Comparison of ENCODE assay signal across 17 cellular contexts in genomic region chr13:95741584-95742563, GRCh38.
A peak's percentile ranks its signal among the peaks of the same experiment; 100 is the strongest.
DNase-seq lines count a peak whose midpoint lies in the region; ATAC-seq and TF ChIP-seq lines count a peak whose summit lies in the region.
"Had no signal": no experiment of that assay in that cellular context is flagged by ENCODE, and none has a peak within 500 bp of the region (broad histone marks: within the 10 kb centered on the region; RNA-seq: fewer than 3 reads in every experiment).

No MANE protein-coding gene starts in this region.

- no peaks in the 10 kb centered on the region for H3K9me3 Mint-ChIP-seq in stimulated activated effector memory CD8-positive, alpha-beta T cell treated with anti-CD3 and anti-CD28 coated beads, Interleukin-12 subunit alpha, Interleukin-12 subunit beta, amount 100 ng/mL, for 72 hours

- no peak overlapping the region for H3K4me3 Mint-ChIP-seq in stimulated activated effector memory CD8-positive, alpha-beta T cell treated with anti-CD3 and anti-CD28 coated beads, Interleukin-12 subunit alpha, Interleukin-12 subunit beta, amount 100 ng/mL, for 72 hours

- DNase-seq in GM12865 (ENCODE audit: low read depth) (peak; percentile 31), left colon (no peak), NCI-H2081 treated with DMSO at 0.1 percent for 48 hours (lab: John Stamatoyannopoulos, UW) (no peak), iPS-NIHi11 (ENCODE audit: low spot score) (no peak), BE2C (no peak)
- DNase-seq in stimulated activated effector memory CD8-positive, alpha-beta T cell treated with anti-CD3 and anti-CD28 coated beads, Interleukin-12 subunit alpha, Interleukin-12 subunit beta, amount 100 ng/mL, for 72 hours (ENCODE audit: low spot score in 2 of 2), result no peak
- DNase-seq: activated effector memory CD4-positive, alpha-beta T cell treated with anti-CD3 and anti-CD28 coated beads, Interleukin-2, amount 50 U/mL, for 16 hours; DMS 273 treated with DMSO at 0.1 percent for 48 hours; dorsolateral prefrontal cortex; H9; NCI-H1436; NCI-H2227 treated with DMSO at 0.1 percent for 48 hours; Peyer's patch; stimulated activated CD4-positive, alpha-beta T cell treated with anti-CD3 and anti-CD28 coated beads, Interleukin-4, amount 100 ng/mL, for 1 hour had no signal

- peak overlapping the region; percentile 16 for H3K27ac Mint-ChIP-seq in stimulated activated effector memory CD8-positive, alpha-beta T cell treated with anti-CD3 and anti-CD28 coated beads, Interleukin-12 subunit alpha, Interleukin-12 subunit beta, amount 100 ng/mL, for 72 hours
- H3K27ac Mint-ChIP-seq: H9 had no signal

- H3K4me3 ChIP-seq in GM12865 (ENCODE audit: low read depth, low read length) (no peak overlapping the region), BE2C (ENCODE audit: low read depth, low read length) (no peak overlapping the region)
- H3K4me3 ChIP-seq: dorsolateral prefrontal cortex, gastroesophageal sphincter, Peyer's patch, skin epidermis had no signal

- TF ChIP-seq CTCF in GM12865 (IDR thresholded peaks at IDR 0.05; ENCODE audit: insufficient read depth, low read depth, low read length, missing control alignments) (no peak), BE2C (IDR thresholded peaks at IDR 0.05; ENCODE audit: low read depth, low read length) (no peak)

- peaks cover 5% of the 10 kb centered on the region for H3K36me3 Mint-ChIP-seq in stimulated activated effector memory CD8-positive, alpha-beta T cell treated with anti-CD3 and anti-CD28 coated beads, Interleukin-12 subunit alpha, Interleukin-12 subunit beta, amount 100 ng/mL, for 72 hours

- H3K4me1 ChIP-seq in BE2C, result no peaks in the 10 kb centered on the region
- H3K4me1 ChIP-seq: Peyer's patch had no signal

- peaks cover 23% of the 10 kb centered on the region for H3K4me1 Mint-ChIP-seq in stimulated activated effector memory CD8-positive, alpha-beta T cell treated with anti-CD3 and anti-CD28 coated beads, Interleukin-12 subunit alpha, Interleukin-12 subunit beta, amount 100 ng/mL, for 72 hours

- no peaks in the 10 kb centered on the region for H3K9me3 ChIP-seq in BE2C
- H3K9me3 ChIP-seq: gastroesophageal sphincter, Peyer's patch had no signal

- ATAC-seq in HG02610 (IDR thresholded peaks at IDR 0.05; ENCODE audit: unreplicated experiment), result peak; percentile 72
- peak; percentile 59 for ATAC-seq in left colon
- no peak for ATAC-seq in stimulated activated effector memory CD8-positive, alpha-beta T cell treated with anti-CD3 and anti-CD28 coated beads, Interleukin-12 subunit alpha, Interleukin-12 subunit beta, amount 100 ng/mL, for 72 hours
- ATAC-seq: gastroesophageal sphincter had no signal

- no peaks in the 10 kb centered on the region for H3K36me3 ChIP-seq in BE2C
- H3K36me3 ChIP-seq: gastroesophageal sphincter, Peyer's patch had no signal

- no peaks in the 10 kb centered on the region for H3K27me3 ChIP-seq in BE2C
- H3K27me3 ChIP-seq: dorsolateral prefrontal cortex, gastroesophageal sphincter, Peyer's patch had no signal

- intact Hi-C loops in left colon (cut with DNase I, micrococcal nuclease), result no loop called here
